Comparison of ENCODE assay signal across 8 cellular contexts in genomic region chr7:101085000-101085948, GRCh38.
A peak's percentile ranks its signal among the peaks of the same experiment; 100 is the strongest.
DNase-seq lines count a peak whose midpoint lies in the region; ATAC-seq lines count a peak whose summit lies in the region.

A gene with protein sequence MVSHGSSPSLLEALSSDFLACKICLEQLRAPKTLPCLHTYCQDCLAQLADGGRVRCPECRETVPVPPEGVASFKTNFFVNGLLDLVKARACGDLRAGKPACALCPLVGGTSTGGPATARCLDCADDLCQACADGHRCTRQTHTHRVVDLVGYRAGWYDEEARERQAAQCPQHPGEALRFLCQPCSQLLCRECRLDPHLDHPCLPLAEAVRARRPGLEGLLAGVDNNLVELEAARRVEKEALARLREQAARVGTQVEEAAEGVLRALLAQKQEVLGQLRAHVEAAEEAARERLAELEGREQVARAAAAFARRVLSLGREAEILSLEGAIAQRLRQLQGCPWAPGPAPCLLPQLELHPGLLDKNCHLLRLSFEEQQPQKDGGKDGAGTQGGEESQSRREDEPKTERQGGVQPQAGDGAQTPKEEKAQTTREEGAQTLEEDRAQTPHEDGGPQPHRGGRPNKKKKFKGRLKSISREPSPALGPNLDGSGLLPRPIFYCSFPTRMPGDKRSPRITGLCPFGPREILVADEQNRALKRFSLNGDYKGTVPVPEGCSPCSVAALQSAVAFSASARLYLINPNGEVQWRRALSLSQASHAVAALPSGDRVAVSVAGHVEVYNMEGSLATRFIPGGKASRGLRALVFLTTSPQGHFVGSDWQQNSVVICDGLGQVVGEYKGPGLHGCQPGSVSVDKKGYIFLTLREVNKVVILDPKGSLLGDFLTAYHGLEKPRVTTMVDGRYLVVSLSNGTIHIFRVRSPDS (plus strand): TSS chr7:101085481. CDS start chr7:101087313, 1,832 bp downstream.

- in situ Hi-C loops in KBM-7 (cut with MboI; ENCODE audit: low pct_unique_long_range_greater_than_20kb, low sequenced_read_pairs): no loop called here

- peak within 1 kb of the TSS; percentile 89 for H3K27ac ChIP-seq in substantia nigra (ENCODE audit: low read depth, low read length, poor library complexity, severe bottlenecking)

- peak; percentile 57 for DNase-seq in DMS 273 treated with DMSO at 0.1 percent for 48 hours (lab: John Stamatoyannopoulos, UW)
- DNase-seq in KBM-7: peak; percentile 68
- peak; percentile 80 for DNase-seq in SHP77 treated with DMSO at 0.1 percent for 48 hours (lab: John Stamatoyannopoulos, UW)
- DNase-seq in activated gamma-delta T cell treated with Interleukin-2 at 50 U/mL for 16 hours: peak; percentile 75
- peak; percentile 68 for DNase-seq in foreskin melanocyte
- peak in 53 of 56 donors; percentile 7 to 84 (median 51) for DNase-seq in nucleus accumbens (lab: John Stamatoyannopoulos, UW)
- DNase-seq in substantia nigra (lab: John Stamatoyannopoulos, UW): peak in 48 of 49 donors; percentile 26 to 87 (median 65)

- ATAC-seq in GM21528 (IDR thresholded peaks at IDR 0.05; ENCODE audit: low FRiP score, unreplicated experiment): peak; percentile 85

Comparison
In these comparisons a context has a peak if more than half of its experiments do, and no peak if none do; other contexts are left out.
1. Peak in every context shown above with its lines: DNase-seq, ATAC-seq and H3K27ac ChIP-seq.